ENCODE assay signal across 1 cellular context in genomic region chr2:106111882-106112571, GRCh38.
TF ChIP-seq lines count a peak whose summit lies in the region.

No MANE protein-coding gene starts in this region.

TF ChIP-seq in HepG2, 621 proteins besides CTCF, POLR2A, EP300 and RAD21 (continued from another document):
- TF ChIP-seq ZBTB14 (CRISPR knock-in tag; IDR thresholded peaks at IDR 0.05) (no peak), PREB (CRISPR knock-in tag; IDR thresholded peaks at IDR 0.05) (no peak), HMGXB3 (CRISPR knock-in tag; IDR thresholded peaks at IDR 0.05; ENCODE audit: borderline replicate concordance) (no peak), SMAD3 (CRISPR knock-in tag; IDR thresholded peaks at IDR 0.05) (no peak), ZNF746 (CRISPR knock-in tag; IDR thresholded peaks at IDR 0.05) (no peak), ZBTB7A (CRISPR knock-in tag; IDR thresholded peaks at IDR 0.05) (no peak), ZNF687 (CRISPR knock-in tag; IDR thresholded peaks at IDR 0.05) (peak; percentile 17; the same call in 1 of the 2 replicates), ARID5B (CRISPR knock-in tag; IDR thresholded peaks at IDR 0.05) (no peak), MXD3 (CRISPR knock-in tag; IDR thresholded peaks at IDR 0.05) (no peak), SMAD9 (CRISPR knock-in tag; IDR thresholded peaks at IDR 0.05) (no peak), ZNF891 (CRISPR knock-in tag; IDR thresholded peaks at IDR 0.05) (no peak), NFAT5 (CRISPR knock-in tag; IDR thresholded peaks at IDR 0.05) (no peak), ZNF883 (CRISPR knock-in tag; IDR thresholded peaks at IDR 0.05; ENCODE audit: not compliant biosample characterization) (peak; percentile 44)
